ENCODE assay signal across 24 cellular contexts in the genomic region with DNA sequence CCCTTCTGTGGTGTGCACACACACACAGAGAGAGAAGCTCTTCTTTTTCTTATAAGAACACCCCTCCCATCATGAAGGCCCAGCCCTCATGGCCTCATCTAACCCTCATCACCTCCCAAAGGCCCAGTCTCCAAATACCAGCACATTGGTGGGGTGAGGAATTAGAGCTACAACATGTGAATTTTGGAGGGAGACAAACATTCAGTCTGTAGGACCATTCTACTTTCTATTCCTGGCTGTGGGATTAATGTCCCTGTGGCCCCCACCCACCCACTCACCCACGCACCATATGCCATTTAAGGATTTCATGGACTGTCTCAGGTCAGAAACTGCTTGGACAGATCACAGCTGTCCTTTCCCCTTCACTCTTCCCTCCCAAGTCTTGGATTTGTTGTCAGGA.
"Had no signal": no experiment of that assay in that cellular context is flagged by ENCODE, and none has a peak within 500 bp of the region (broad histone marks: within the 10 kb centered on the region; RNA-seq: fewer than 3 reads in every experiment).

No MANE protein-coding gene starts in this region.

- H3K4me1 ChIP-seq: foreskin keratinocyte, lower lobe of right lung, prostate gland, spleen, testis, tibial artery had no signal

- H3K4me3 ChIP-seq: dorsolateral prefrontal cortex, heart right ventricle, left ventricle myocardium inferior, lower lobe of right lung, prostate gland, sigmoid colon, skin epidermis, spleen, testis, tibial artery had no signal

- H3K27me3 ChIP-seq: dorsolateral prefrontal cortex, foreskin keratinocyte, heart right ventricle, sigmoid colon, spleen, testis, tibial artery had no signal

- H3K9me3 ChIP-seq: heart right ventricle, left ventricle myocardium inferior, lower lobe of right lung, prostate gland, sigmoid colon, spleen, testis, tibial artery had no signal

- DNase-seq: dorsolateral prefrontal cortex; effector CD4-positive, alpha-beta T cell; foreskin keratinocyte; glutamatergic neuron; heart right ventricle; hypothalamus; immature natural killer cell; islet precursor cell; kidney glomerular epithelial cell; left colon; left ventricle myocardium inferior; lower lobe of right lung; naive B cell; nucleus accumbens; right cardiac atrium; sigmoid colon; stimulated activated CD4-positive, alpha-beta T cell treated with anti-CD3 and anti-CD28 coated beads, Interleukin-4, amount 100 ng/mL, for 4 hours; stimulated activated naive CD8-positive, alpha-beta T cell treated with anti-CD3 and anti-CD28 coated beads, Interleukin-15, Interleukin-2, amounts not matched to agents 100 U/mL and 50 U/mL, for 24 hours; substantia nigra; testis; tibial artery had no signal

- H3K27ac ChIP-seq: foreskin keratinocyte, left ventricle myocardium inferior, lower lobe of right lung, prostate gland, sigmoid colon, skin epidermis, spleen, testis, tibial artery had no signal

- H3K36me3 ChIP-seq: prostate gland, spleen had no signal
